ENCODE assay signal across 20 cellular contexts in the genomic region with DNA sequence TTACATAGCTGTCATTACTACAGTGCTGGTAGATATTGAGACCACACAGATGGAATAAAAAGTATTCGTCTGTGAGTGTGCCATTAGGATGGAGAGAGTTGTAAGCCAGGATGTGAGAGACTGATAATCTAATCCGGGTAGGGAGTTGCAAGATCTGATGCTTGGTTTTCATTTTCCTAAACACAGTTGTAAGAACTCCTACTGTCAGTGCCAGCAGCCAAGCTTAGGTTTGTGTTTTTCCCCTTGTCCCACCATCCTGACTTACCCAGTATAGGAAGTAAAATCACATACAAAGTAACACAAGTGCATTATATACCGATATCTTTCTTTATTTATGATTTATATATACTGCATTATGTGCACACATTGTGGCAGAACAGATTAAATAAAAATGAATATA.
A peak's percentile ranks its signal among the peaks of the same experiment; 100 is the strongest.
DNase-seq lines count a peak whose midpoint lies in the region; ATAC-seq, FAIRE-seq and TF ChIP-seq lines count a peak whose summit lies in the region.
"Had no signal": no experiment of that assay in that cellular context is flagged by ENCODE, and none has a peak within 500 bp of the region (broad histone marks: within the 10 kb centered on the region; RNA-seq: fewer than 3 reads in every experiment).

No MANE protein-coding gene starts in this region.

- H3K4me3 ChIP-seq in HCT116 (replicated peaks in 1 of 2; ENCODE audit: low read depth in 1 of 2, low read length in 2 of 2) (no peak overlapping the region), GM12878 (no peak overlapping the region), endodermal cell (ENCODE audit: low read length) (peak overlapping the region; percentile 51)
- H3K4me3 ChIP-seq: A549; BLaER1 treated with 17β-estradiol and CSF1 and Interleukin-3, amounts not matched to agents 10 nM and 100 nM had no signal

- no peak for TF ChIP-seq CTCF in HCT116 (IDR thresholded peaks at IDR 0.05 in 2 of 3, conservative IDR thresholded peaks at IDR 0.05 in 1 of 3; ENCODE audit: borderline replicate concordance in 1 of 3, insufficient read depth in 1 of 3, low read depth in 2 of 3, low read length in 2 of 3)
- TF ChIP-seq CTCF in GM12878 (IDR thresholded peaks at IDR 0.05 in 2 of 3, conservative IDR thresholded peaks at IDR 0.05 in 1 of 3; ENCODE audit: control insufficient read depth in 2 of 3, extremely low read depth in 1 of 3, insufficient read depth in 1 of 3, low read depth in 3 of 3, low read length in 3 of 3) = no peak
- no peak for TF ChIP-seq CTCF in endodermal cell (conservative IDR thresholded peaks at IDR 0.05)

- no peak overlapping the region for H3K27ac Mint-ChIP-seq in endodermal cell
- H3K27ac Mint-ChIP-seq: B cell; CD4-positive, alpha-beta T cell; CD8-positive, alpha-beta T cell had no signal

- POLR2A ChIA-PET in HCT116 (lab: Charles Lee) (no interaction called here), GM12878 (lab: Charles Lee) (no interaction called here)

- H3K36me3 ChIP-seq in HCT116 (ENCODE audit: control insufficient read depth in 1 of 2, insufficient read depth in 2 of 2, low read length in 2 of 2) = no peaks in the 10 kb centered on the region
- H3K36me3 ChIP-seq in GM12878 (ENCODE audit: control insufficient read depth in 2 of 2, insufficient read depth in 2 of 2, low read length in 1 of 2) = no peaks in the 10 kb centered on the region
- no peaks in the 10 kb centered on the region for H3K36me3 ChIP-seq in endodermal cell (ENCODE audit: control insufficient read depth, insufficient read depth, low read length)

- no peak for TF ChIP-seq POLR2A in HCT116 (IDR thresholded peaks at IDR 0.05; ENCODE audit: borderline replicate concordance, extremely low read depth, insufficient read depth, insufficient read length)
- no peak for TF ChIP-seq POLR2A in GM12878 (IDR thresholded peaks at IDR 0.05; ENCODE audit: low read depth, low read length)

- H3K4me1 Mint-ChIP-seq in endodermal cell = no peaks in the 10 kb centered on the region
- H3K4me1 Mint-ChIP-seq: B cell had no signal

- H3K36me3 Mint-ChIP-seq in endodermal cell (ENCODE audit: low read depth) = peaks cover 27% of the 10 kb centered on the region
- H3K36me3 Mint-ChIP-seq: CD8-positive, alpha-beta T cell had no signal

- TF ChIP-seq RAD21 in HCT116 (IDR thresholded peaks at IDR 0.05; ENCODE audit: low read depth) (no peak), GM12878 (IDR thresholded peaks at IDR 0.05; ENCODE audit: insufficient read depth, low read depth, low read length) (no peak)

- H3K27me3 ChIP-seq in HCT116 (ENCODE audit: insufficient read depth, low read length) = no peaks in the 10 kb centered on the region
- no peaks in the 10 kb centered on the region for H3K27me3 ChIP-seq in GM12878 (replicated peaks in 1 of 2; ENCODE audit: control insufficient read depth in 2 of 2, insufficient read depth in 2 of 2, low read length in 1 of 2)
- H3K27me3 ChIP-seq in endodermal cell (ENCODE audit: control insufficient read depth, insufficient read depth, low read length, poor library complexity, severe bottlenecking) = no peaks in the 10 kb centered on the region
- H3K27me3 ChIP-seq: BLaER1 treated with 17β-estradiol and CSF1 and Interleukin-3, amounts not matched to agents 10 nM and 100 nM had no signal

- H3K4me1 ChIP-seq in HCT116 (ENCODE audit: control insufficient read depth in 1 of 2, insufficient read depth in 2 of 2, low read length in 2 of 2) (no peaks in the 10 kb centered on the region), GM12878 (ENCODE audit: control insufficient read depth, insufficient read depth, low read length) (no peaks in the 10 kb centered on the region), endodermal cell (ENCODE audit: control insufficient read depth, insufficient read depth, low read length) (no peaks in the 10 kb centered on the region)
- H3K4me1 ChIP-seq: A549, Caco-2 had no signal

- no peak for DNase-seq in HCT116 (ENCODE audit: low read depth, low spot score)
- no peak for DNase-seq in GM12878 (ENCODE audit: low read depth, low spot score)
- DNase-seq in endodermal cell = no peak
- DNase-seq: AML-193; Caco-2; Calu3; CD4-positive, alpha-beta T cell; CD8-positive, alpha-beta T cell; DMS79 treated with DMSO at 0.1 percent for 48 hours; GF-D8 had no signal

- H2AFZ ChIP-seq in HCT116 (ENCODE audit: low read depth, low read length, poor library complexity, severe bottlenecking) (no peak overlapping the region), GM12878 (ENCODE audit: control insufficient read depth, low read depth, low read length) (no peak overlapping the region)

- RAD21 ChIA-PET in HCT116 (lab: Charles Lee; ENCODE audit: low non-redundant PET in 1 of 2, low total read pairs in 2 of 2, uncharacterized antibody in 2 of 2, unreplicated experiment in 2 of 2) = no interaction called here
- RAD21 ChIA-PET in GM12878 (lab: Charles Lee; ENCODE audit: unreplicated experiment) = interaction anchor here (1.5 kb wide), 1 partner anchor 9 kb away, joined by 3 read pairs; no protein-coding TSS in a partner anchor

- WGBS in GM12878 (ENCODE audit: insufficient coverage, insufficient replicate concordance, low lambda C conversion rate, missing lambda C conversion rate) = 60% methylated on average over 3 of the region's 3 CpGs
- 89 to 100% methylated on average over 2 of the region's 3 CpGs for WGBS in endodermal cell (ENCODE audit: insufficient coverage in 1 of 2, insufficient read length in 1 of 2), 2 experiments

- CTCF ChIA-PET in HCT116 (lab: Charles Lee) (no interaction called here), GM12878 (lab: Yijun Ruan, JAX) (no interaction called here)

- BruUV-seq in HCT116 (replicated peaks; lab: Mats Ljungman, UMichigan) (no TSS peak), GM12878 (replicated peaks; lab: Mats Ljungman, UMichigan) (no TSS peak)

- H3K9me3 ChIP-seq in HCT116 (ENCODE audit: control insufficient read depth in 1 of 2, insufficient read depth in 1 of 2, low read depth in 1 of 2, low read length in 2 of 2) = no peaks in the 10 kb centered on the region
- no peaks in the 10 kb centered on the region; the same call in 1 of the 3 replicates for H3K9me3 ChIP-seq in GM12878 (replicated peaks; ENCODE audit: control insufficient read depth, insufficient read depth, low read length)
- peaks cover 67% of the 10 kb centered on the region for H3K9me3 ChIP-seq in endodermal cell (ENCODE audit: control insufficient read depth, low read length)
- H3K9me3 ChIP-seq: A549, Caco-2 had no signal

- SMC1A ChIA-PET in GM12878 (lab: Charles Lee; ENCODE audit: uncharacterized antibody, unreplicated experiment) = interaction anchor here (1.0 kb wide), 2 partner anchors 20 to 22 kb away, joined by 3 to 4 read pairs; no protein-coding TSS in a partner anchor

- H4K20me1 ChIP-seq in HCT116 (ENCODE audit: insufficient read depth) = no peaks in the 10 kb centered on the region
- H4K20me1 ChIP-seq in GM12878 (ENCODE audit: control insufficient read depth, insufficient read depth) = no peaks in the 10 kb centered on the region
- H4K20me1 ChIP-seq: BLaER1 treated with 17β-estradiol and CSF1 and Interleukin-3, amounts not matched to agents 10 nM and 100 nM had no signal

- ATAC-seq in HCT116 (no peak), GM12878 (no peak), GM21825 (IDR thresholded peaks at IDR 0.05; ENCODE audit: unreplicated experiment) (no peak), GM18498 (IDR thresholded peaks at IDR 0.05; ENCODE audit: unreplicated experiment) (no peak)
- ATAC-seq: A549; CD8-positive, alpha-beta T cell had no signal

- no peak for FAIRE-seq in GM12878 (lab: Jason Lieb, UNC)
- FAIRE-seq: A549, D721Med, GM12892, GM19239 had no signal

- H3K9ac ChIP-seq in HCT116 (ENCODE audit: low read length) = no peak overlapping the region
- no peak overlapping the region for H3K9ac ChIP-seq in GM12878 (ENCODE audit: control insufficient read depth, insufficient read depth, low read length)
- no peak overlapping the region for H3K9ac ChIP-seq in endodermal cell (ENCODE audit: extremely low read depth, low read length, poor library complexity, severe bottlenecking)
- H3K9ac ChIP-seq: BLaER1 treated with 17β-estradiol and CSF1 and Interleukin-3, amounts not matched to agents 10 nM and 100 nM had no signal

- H3K9me3 Mint-ChIP-seq in endodermal cell = peaks cover 53% of the 10 kb centered on the region

- no peak overlapping the region for H3K27ac ChIP-seq in HCT116 (ENCODE audit: low read depth, low read length)
- no peak overlapping the region for H3K27ac ChIP-seq in GM12878 (ENCODE audit: control insufficient read depth, insufficient read depth)
- no peak overlapping the region for H3K27ac ChIP-seq in endodermal cell (ENCODE audit: low read depth, low read length)
- H3K27ac ChIP-seq: 22Rv1; A549; BLaER1 treated with 17β-estradiol and CSF1 and Interleukin-3, amounts not matched to agents 10 nM and 100 nM; C4-2B had no signal

- intact Hi-C loops in HCT116 (cut with micrococcal nuclease) (no loop called here), GM12878 (cut with micrococcal nuclease; ENCODE audit: unreplicated experiment) (no loop called here)

- in situ Hi-C loops in GM12878 (cut with MboI) = no loop called here

- no peak for TF ChIP-seq EP300 in GM12878 (IDR thresholded peaks at IDR 0.05; ENCODE audit: borderline replicate concordance in 1 of 2, control insufficient read depth in 1 of 2, low read depth in 2 of 2, low read length in 2 of 2)

- no peak overlapping the region for H3K4me2 ChIP-seq in HCT116 (ENCODE audit: low read length)
- H3K4me2 ChIP-seq in GM12878 (ENCODE audit: control insufficient read depth, insufficient read depth) = no peak overlapping the region
- H3K4me2 ChIP-seq: A549; BLaER1 treated with 17β-estradiol and CSF1 and Interleukin-3, amounts not matched to agents 10 nM and 100 nM had no signal

- no peak overlapping the region for H3K4me3 Mint-ChIP-seq in endodermal cell
- H3K4me3 Mint-ChIP-seq: B cell; CD4-positive, alpha-beta T cell; CD8-positive, alpha-beta T cell had no signal

- no peaks in the 10 kb centered on the region for H3K27me3 Mint-ChIP-seq in endodermal cell (ENCODE audit: insufficient read depth)
- H3K27me3 Mint-ChIP-seq: B cell; CD4-positive, alpha-beta T cell had no signal

- H3K9me2 ChIP-seq in HCT116 (ENCODE audit: insufficient read depth) = no peaks in the 10 kb centered on the region

- H3K79me2 ChIP-seq in HCT116 (ENCODE audit: insufficient read depth, low read length) (no peaks in the 10 kb centered on the region), GM12878 (ENCODE audit: control insufficient read depth, insufficient read depth, low read length) (no peaks in the 10 kb centered on the region)

TF ChIP-seq in HCT116, 20 proteins besides CTCF, POLR2A, EP300 and RAD21 (continues in another document):
- TF ChIP-seq JUND (IDR thresholded peaks at IDR 0.05) = no peak
- TF ChIP-seq ZNF274 (IDR thresholded peaks at IDR 0.05; ENCODE audit: low read depth, low read length) = peak; percentile 39

TF ChIP-seq in GM12878, 131 proteins besides CTCF, POLR2A, EP300 and RAD21:
- TF ChIP-seq CHD4 (IDR thresholded peaks at IDR 0.05) = no peak
- peak; percentile 38 for TF ChIP-seq ZNF274 (IDR thresholded peaks at IDR 0.05; ENCODE audit: insufficient read depth, insufficient read length)
